In the genomic region with DNA sequence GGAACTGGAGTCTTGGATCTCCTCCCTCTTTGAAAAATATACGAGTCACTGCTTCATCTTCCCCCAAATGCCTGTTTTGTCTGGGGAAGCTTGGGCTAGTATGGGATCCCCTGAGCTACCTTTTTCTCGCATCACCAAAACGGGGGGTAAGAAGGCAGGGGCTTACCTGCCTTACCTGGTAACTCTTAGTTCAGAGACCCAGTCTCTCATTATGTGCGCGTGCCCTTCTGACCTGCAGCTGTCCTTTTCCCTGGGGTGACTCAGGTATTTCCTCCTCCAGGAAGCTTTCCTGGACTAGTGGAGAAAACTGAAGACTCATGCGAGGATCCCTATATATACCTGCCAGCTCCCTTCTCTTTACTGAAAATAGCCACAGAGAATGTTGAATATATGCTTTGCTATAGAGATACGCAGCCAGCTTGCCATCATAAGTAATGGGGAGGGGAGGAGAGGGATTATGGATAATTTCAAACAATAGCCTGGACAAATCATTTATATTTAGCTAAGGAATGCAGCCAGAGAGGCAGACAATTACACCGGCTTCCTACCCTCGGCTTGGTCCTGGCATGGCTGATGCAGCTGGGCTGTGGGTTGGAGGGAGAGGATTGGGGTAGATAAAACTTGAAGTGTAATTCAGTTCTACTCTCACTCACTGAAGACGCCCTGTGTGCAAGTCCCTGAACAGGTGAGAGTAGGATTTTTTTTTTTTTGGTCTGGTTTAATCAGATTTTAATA, we compare ENCODE assay signal across 9 cellular contexts. TPM values are rescaled to one million over a fixed set of nuclear protein-coding genes. Genes with fewer than 3 reads are reported as not detected.
DNase-seq lines count a peak whose midpoint lies in the region; ATAC-seq and TF ChIP-seq lines count a peak whose summit lies in the region.
"Had no signal": no experiment of that assay in that cellular context is flagged by ENCODE, and none has a peak within 500 bp of the region (broad histone marks: within the 10 kb centered on the region; RNA-seq: fewer than 3 reads in every experiment).

No MANE protein-coding gene starts in this region.

- H3K27me3 Mint-ChIP-seq in progenitor cell of endocrine pancreas, result peaks cover 13% of the 10 kb centered on the region

- peaks cover 11% of the 10 kb centered on the region for H3K4me1 Mint-ChIP-seq in progenitor cell of endocrine pancreas (ENCODE audit: low read depth)

- TF ChIP-seq CTCF in RWPE1 (conservative IDR thresholded peaks at IDR 0.05; ENCODE audit: low read depth) (no peak), fibroblast of pulmonary artery (IDR thresholded peaks at IDR 0.05; ENCODE audit: low read length, missing control alignments) (no peak), progenitor cell of endocrine pancreas (IDR thresholded peaks at IDR 0.05; ENCODE audit: unreplicated experiment) (no peak)

- peak overlapping the region; percentile 88 for H3K27ac ChIP-seq in RWPE1

- H3K4me3 Mint-ChIP-seq in progenitor cell of endocrine pancreas (ENCODE audit: low read depth), result peak overlapping the region; percentile 78

- ATAC-seq in HG02973 (IDR thresholded peaks at IDR 0.05; ENCODE audit: unreplicated experiment) (no peak), GM18867 (IDR thresholded peaks at IDR 0.05; ENCODE audit: unreplicated experiment) (no peak)

- H3K36me3 Mint-ChIP-seq in progenitor cell of endocrine pancreas (ENCODE audit: insufficient read depth), result peaks cover 1% of the 10 kb centered on the region

- H3K9me3 Mint-ChIP-seq in progenitor cell of endocrine pancreas (ENCODE audit: low read depth), result no peaks in the 10 kb centered on the region

- DNase-seq in Caki2 (ENCODE audit: low read depth), result peak; percentile 8
- DNase-seq in RWPE1 (ENCODE audit: low spot score), result peak; percentile 11
- no peak for DNase-seq in fibroblast of pulmonary artery (ENCODE audit: low read depth)
- no peak for DNase-seq in progenitor cell of endocrine pancreas (ENCODE audit: low spot score, unreplicated experiment)
- DNase-seq in NCI-H2196 (lab: John Stamatoyannopoulos, UW; ENCODE audit: unreplicated experiment), result no peak
- no peak for DNase-seq in activated CD8-positive, alpha-beta memory T cell treated with anti-CD3 and anti-CD28 coated beads, Interleukin-2, amount 50 U/mL, for 4 hours
- DNase-seq: NCI-H1417 treated with DMSO at 0.1 percent for 48 hours had no signal

- CTCF ChIA-PET in RWPE1 (lab: Yijun Ruan, JAX), result interaction anchor here (0.6 kb wide), 1 partner anchor 1370 kb away, joined by 3 read pairs; no protein-coding TSS in a partner anchor

- peak overlapping the region; percentile 88 for H3K4me3 ChIP-seq in fibroblast of pulmonary artery (replicated peaks; ENCODE audit: low read depth, low read length)

- H3K27ac Mint-ChIP-seq in progenitor cell of endocrine pancreas, result peak overlapping the region; percentile 55

- POLR2A ChIA-PET in RWPE1 (lab: Yijun Ruan, JAX; ENCODE audit: low non-redundant PET), result interaction anchor here (0.7 kb wide), 1 partner anchor 221 kb away, joined by 3 read pairs; no protein-coding TSS in a partner anchor

- in situ Hi-C loops in Caki2 (cut with HindIII; ENCODE audit: low pct_unique_long_range_greater_than_20kb, low sequenced_read_pairs), result no loop called here

RNA-seq across cellular contexts. Expression of gene TSPAN9, which starts 1.1 kb away (rescaled TPM):
- total RNA-seq in Caki2 (2014; rRNA removed; shearing (Covaris generic); ENCODE audit: low replicate concordance), result 6.9 and 11.0 TPM in 2 replicates
- total RNA-seq in progenitor cell of endocrine pancreas, result 30.4 and 30.9 TPM in 2 replicates

Comparison
In these comparisons a context has a peak if more than half of its experiments do, and no peak if none do; other contexts are left out.
1. DNase-seq: peak in Caki2 (single experiment) and RWPE1 (single experiment); none in fibroblast of pulmonary artery (single experiment), progenitor cell of endocrine pancreas (single experiment), NCI-H2196 (single experiment) and activated CD8-positive, alpha-beta memory T cell treated with anti-CD3 and anti-CD28 coated beads, Interleukin-2, amount 50 U/mL, for 4 hours (single experiment).